ENCODE assay signal across 13 cellular contexts in genomic region chr2:16630463-16630862, GRCh38. TPM values are rescaled to one million over a fixed set of nuclear protein-coding genes. Genes with fewer than 3 reads are reported as not detected.
DNase-seq lines count a peak whose midpoint lies in the region; ATAC-seq and TF ChIP-seq lines count a peak whose summit lies in the region.
"Had no signal": no experiment of that assay in that cellular context is flagged by ENCODE, and none has a peak within 500 bp of the region (broad histone marks: within the 10 kb centered on the region; RNA-seq: fewer than 3 reads in every experiment).

No MANE protein-coding gene starts in this region.

- H3K4me3 ChIP-seq in NB4 (ENCODE audit: low read depth, low read length) = no peak overlapping the region
- no peak overlapping the region for H3K4me3 ChIP-seq in tibial nerve
- H3K4me3 ChIP-seq: left ventricle myocardium inferior had no signal

- DNase-seq in CD1c-positive myeloid dendritic cell (ENCODE audit: extremely low spot score) = peak; percentile 84
- peak; percentile 94 for DNase-seq in NB4 (ENCODE audit: low read depth)
- peak; percentile 20 to 27 for DNase-seq in erythroblast (lab: John Stamatoyannopoulos, UW)
- no peak for DNase-seq in NCI-H82 (lab: John Stamatoyannopoulos, UW)
- no peak for DNase-seq in tibial nerve (ENCODE audit: low spot score in 2 of 2)
- DNase-seq in type B pancreatic cell (ENCODE audit: extremely low spot score, unreplicated experiment) = no peak
- DNase-seq: effector CD4-positive, alpha-beta T cell; left ventricle myocardium inferior; stimulated activated CD4-positive, alpha-beta T cell treated with anti-CD3 and anti-CD28 coated beads, Interleukin-1b, Interleukin-23, amount 100 ng/mL, for 48 hours had no signal

- WGBS in tibial nerve, 2 donors = 82 to 83% methylated on average over 3 of the region's 3 CpGs

- peaks cover 0 to 25% (median 20%) of the 10 kb centered on the region in 4 donors for H3K4me1 ChIP-seq in tibial nerve

- H3K27me3 ChIP-seq in tibial nerve = no peaks in the 10 kb centered on the region

- TF ChIP-seq CTCF in NB4 (IDR thresholded peaks at IDR 0.05; ENCODE audit: low read depth, low read length) (peak; percentile 68), tibial nerve (IDR thresholded peaks at IDR 0.05) (peak in 1 of 5 experiments; percentile 19), type B pancreatic cell (conservative IDR thresholded peaks at IDR 0.05) (no peak)

- peaks cover 14% of the 10 kb centered on the region for H3K4me1 Mint-ChIP-seq in type B pancreatic cell (ENCODE audit: unreplicated experiment)

- ATAC-seq in GM21390 (IDR thresholded peaks at IDR 0.05; ENCODE audit: unreplicated experiment) (peak; percentile 37), GM18517 (IDR thresholded peaks at IDR 0.05; ENCODE audit: unreplicated experiment) (no peak)

- H3K9me3 Mint-ChIP-seq in type B pancreatic cell = no peaks in the 10 kb centered on the region
- H3K9me3 Mint-ChIP-seq: stimulated activated naive CD8-positive, alpha-beta T cell treated with anti-CD3 and anti-CD28 coated beads, Interleukin-15, Interleukin-2, amounts not matched to agents 100 ng/mL and 50 ng/mL, for 24 hours; T-helper 1 cell treated with Interleukin-12 subunit alpha and Interleukin-12 subunit beta and Interleukin-4 antibody, amounts not matched to agents 30 μg/mL and 1 μg/mL, for 36 hours had no signal

- H3K27ac Mint-ChIP-seq in type B pancreatic cell = no peak overlapping the region
- H3K27ac Mint-ChIP-seq: stimulated activated naive CD8-positive, alpha-beta T cell treated with anti-CD3 and anti-CD28 coated beads, Interleukin-15, Interleukin-2, amounts not matched to agents 100 ng/mL and 50 ng/mL, for 24 hours; T-helper 1 cell treated with Interleukin-12 subunit alpha and Interleukin-12 subunit beta and Interleukin-4 antibody, amounts not matched to agents 30 μg/mL and 1 μg/mL, for 36 hours had no signal

- H3K9me3 ChIP-seq in tibial nerve = no peaks in the 10 kb centered on the region
- H3K9me3 ChIP-seq: left ventricle myocardium inferior had no signal

- no peak for TF ChIP-seq EP300 in tibial nerve (IDR thresholded peaks at IDR 0.05)

- no peaks in the 10 kb centered on the region for H3K36me3 Mint-ChIP-seq in type B pancreatic cell

- TF ChIP-seq POLR2A in NB4 (IDR thresholded peaks at IDR 0.05; ENCODE audit: extremely low read depth, insufficient read length) (no peak), erythroblast (IDR thresholded peaks at IDR 0.05; ENCODE audit: low read length) (no peak), tibial nerve (IDR thresholded peaks at IDR 0.05) (no peak)

- H3K36me3 ChIP-seq in tibial nerve = no peaks in the 10 kb centered on the region
- H3K36me3 ChIP-seq: left ventricle myocardium inferior had no signal

- no peak overlapping the region for H3K4me3 Mint-ChIP-seq in type B pancreatic cell
- H3K4me3 Mint-ChIP-seq: stimulated activated naive CD8-positive, alpha-beta T cell treated with anti-CD3 and anti-CD28 coated beads, Interleukin-15, Interleukin-2, amounts not matched to agents 100 ng/mL and 50 ng/mL, for 24 hours; T-helper 1 cell treated with Interleukin-12 subunit alpha and Interleukin-12 subunit beta and Interleukin-4 antibody, amounts not matched to agents 30 μg/mL and 1 μg/mL, for 36 hours had no signal

- no peak overlapping the region for H3K27ac ChIP-seq in tibial nerve
- H3K27ac ChIP-seq: left ventricle myocardium inferior had no signal

- no peaks in the 10 kb centered on the region for H3K27me3 Mint-ChIP-seq in type B pancreatic cell
- H3K27me3 Mint-ChIP-seq: stimulated activated naive CD8-positive, alpha-beta T cell treated with anti-CD3 and anti-CD28 coated beads, Interleukin-15, Interleukin-2, amounts not matched to agents 100 ng/mL and 50 ng/mL, for 24 hours had no signal

RNA-seq across cellular contexts. Expression of gene CYRIA, which starts 35.2 kb away (rescaled TPM):
- 1 to 10 TPM; 3.3 to 5.7 (median 4.9) TPM for total RNA-seq in tibial nerve
- 6.5 and 28.2 TPM in 2 replicates for total RNA-seq in type B pancreatic cell (ENCODE audit: low replicate concordance)

Comparison
In these comparisons a context has a peak if more than half of its experiments do, and no peak if none do; other contexts are left out.
1. DNase-seq: peak in CD1c-positive myeloid dendritic cell (single experiment), NB4 (single experiment) and erythroblast (2 of 2); none in NCI-H82 (single experiment), tibial nerve (0 of 2) and type B pancreatic cell (single experiment).